Comparison of ENCODE assay signal across 9 cellular contexts in the genomic region with DNA sequence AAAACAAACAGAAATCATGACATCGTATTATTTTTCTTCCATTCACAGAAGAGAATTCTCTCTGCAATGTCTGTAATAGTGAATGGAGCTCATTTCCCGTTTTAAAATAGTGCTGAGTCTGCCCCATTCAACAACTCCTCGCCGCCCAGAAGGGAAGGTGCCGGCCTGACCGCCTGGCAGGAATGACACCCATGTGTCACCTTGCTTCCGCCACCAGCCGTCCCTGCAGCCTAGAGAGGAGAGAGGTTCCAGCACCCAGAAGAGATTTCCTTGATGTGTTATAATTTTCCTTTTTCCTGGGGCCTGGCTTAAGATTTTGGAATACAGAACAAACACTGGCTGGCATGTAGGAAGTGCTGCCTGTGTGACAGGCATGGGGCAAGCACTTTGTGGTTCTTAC.
"Had no signal": no experiment of that assay in that cellular context is flagged by ENCODE, and none has a peak within 500 bp of the region (broad histone marks: within the 10 kb centered on the region; RNA-seq: fewer than 3 reads in every experiment).

No MANE protein-coding gene starts in this region.

- H3K9me3 Mint-ChIP-seq: GM23338, H9 had no signal

- H3K4me3 Mint-ChIP-seq: GM23338, H9 had no signal

- H2AFZ ChIP-seq: GM23338 had no signal

- FAIRE-seq: H1, H54, HTR-8/SVneo had no signal

- DNase-seq: H9, HCEC 1CT, IMR-90, KBM-7 had no signal

- H3K9ac ChIP-seq: KMS-11 had no signal

- H3K4me3 ChIP-seq: GM23338 had no signal

- H3K27ac Mint-ChIP-seq: GM23338, H9 had no signal

- ATAC-seq: GM23338 had no signal

- H3K27ac ChIP-seq: KMS-11 had no signal

- H3K4me2 ChIP-seq: GM23338, KMS-11 had no signal
